ENCODE assay signal across 1 cellular context in the genomic region with DNA sequence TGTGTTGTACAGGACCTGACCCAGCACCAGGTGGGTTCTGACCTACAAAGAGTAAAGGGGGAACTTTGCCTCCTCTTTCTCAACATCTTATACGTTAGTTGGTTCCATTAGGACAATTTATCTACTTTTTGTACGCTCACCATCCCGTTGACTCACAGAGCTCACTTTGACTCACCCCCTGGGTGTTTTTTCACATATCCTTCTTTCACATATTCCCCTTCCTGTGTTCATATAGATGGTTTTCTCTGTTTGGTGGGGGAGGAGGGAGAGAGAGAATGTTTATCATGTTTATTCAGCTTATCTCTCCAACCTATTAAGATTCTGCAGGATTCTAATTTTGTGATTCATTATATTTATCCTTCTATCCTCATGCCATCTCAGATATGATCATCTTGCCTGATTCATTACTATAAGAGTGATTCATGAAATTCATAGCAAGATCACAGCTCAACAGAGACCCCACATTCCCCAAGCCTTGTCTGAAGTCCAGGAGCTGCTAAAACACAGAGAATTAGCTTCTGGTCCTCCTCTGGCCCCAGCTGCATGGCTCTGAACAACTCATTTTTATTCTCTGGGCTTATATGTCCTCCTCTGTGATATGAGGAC.
TF ChIP-seq lines count a peak whose summit lies in the region.

No MANE protein-coding gene starts in this region.

TF ChIP-seq in IMR-90, 13 proteins besides CTCF, POLR2A, EP300 and RAD21:
- no peak for TF ChIP-seq MXI1 (IDR thresholded peaks at IDR 0.05; ENCODE audit: borderline replicate concordance, low read depth, low read length)
- no peak for TF ChIP-seq BHLHE40 (IDR thresholded peaks at IDR 0.05; ENCODE audit: low read depth, low read length)
- TF ChIP-seq CHD1 (IDR thresholded peaks at IDR 0.05; ENCODE audit: low read depth, low read length), result no peak
- TF ChIP-seq NFE2L2 (IDR thresholded peaks at IDR 0.05; ENCODE audit: low read depth, low read length), result no peak
- TF ChIP-seq, protein P1, sequence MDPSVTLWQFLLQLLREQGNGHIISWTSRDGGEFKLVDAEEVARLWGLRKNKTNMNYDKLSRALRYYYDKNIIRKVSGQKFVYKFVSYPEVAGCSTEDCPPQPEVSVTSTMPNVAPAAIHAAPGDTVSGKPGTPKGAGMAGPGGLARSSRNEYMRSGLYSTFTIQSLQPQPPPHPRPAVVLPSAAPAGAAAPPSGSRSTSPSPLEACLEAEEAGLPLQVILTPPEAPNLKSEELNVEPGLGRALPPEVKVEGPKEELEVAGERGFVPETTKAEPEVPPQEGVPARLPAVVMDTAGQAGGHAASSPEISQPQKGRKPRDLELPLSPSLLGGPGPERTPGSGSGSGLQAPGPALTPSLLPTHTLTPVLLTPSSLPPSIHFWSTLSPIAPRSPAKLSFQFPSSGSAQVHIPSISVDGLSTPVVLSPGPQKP (IDR thresholded peaks at IDR 0.05; ENCODE audit: borderline replicate concordance, low read depth, low read length), result no peak
- TF ChIP-seq FOS (IDR thresholded peaks at IDR 0.05; ENCODE audit: low read depth, low read length), result no peak
- TF ChIP-seq MAZ (IDR thresholded peaks at IDR 0.05; ENCODE audit: borderline replicate concordance, low read depth, low read length), result no peak
- TF ChIP-seq SMC3 (IDR thresholded peaks at IDR 0.05; ENCODE audit: low read depth, low read length), result no peak
- no peak for TF ChIP-seq RCOR1 (IDR thresholded peaks at IDR 0.05; ENCODE audit: insufficient replicate concordance, low read length)
- TF ChIP-seq MAFK (IDR thresholded peaks at IDR 0.05; ENCODE audit: low read depth, low read length), result no peak
- TF ChIP-seq, protein P2, sequence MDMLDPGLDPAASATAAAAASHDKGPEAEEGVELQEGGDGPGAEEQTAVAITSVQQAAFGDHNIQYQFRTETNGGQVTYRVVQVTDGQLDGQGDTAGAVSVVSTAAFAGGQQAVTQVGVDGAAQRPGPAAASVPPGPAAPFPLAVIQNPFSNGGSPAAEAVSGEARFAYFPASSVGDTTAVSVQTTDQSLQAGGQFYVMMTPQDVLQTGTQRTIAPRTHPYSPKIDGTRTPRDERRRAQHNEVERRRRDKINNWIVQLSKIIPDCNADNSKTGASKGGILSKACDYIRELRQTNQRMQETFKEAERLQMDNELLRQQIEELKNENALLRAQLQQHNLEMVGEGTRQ (IDR thresholded peaks at IDR 0.05; ENCODE audit: low read depth, low read length), result no peak
- no peak for TF ChIP-seq RFX5 (IDR thresholded peaks at IDR 0.05; ENCODE audit: low read depth, low read length)
- TF ChIP-seq CEBPB (IDR thresholded peaks at IDR 0.05; ENCODE audit: low read depth, low read length), result no peak
